In the genomic region with DNA sequence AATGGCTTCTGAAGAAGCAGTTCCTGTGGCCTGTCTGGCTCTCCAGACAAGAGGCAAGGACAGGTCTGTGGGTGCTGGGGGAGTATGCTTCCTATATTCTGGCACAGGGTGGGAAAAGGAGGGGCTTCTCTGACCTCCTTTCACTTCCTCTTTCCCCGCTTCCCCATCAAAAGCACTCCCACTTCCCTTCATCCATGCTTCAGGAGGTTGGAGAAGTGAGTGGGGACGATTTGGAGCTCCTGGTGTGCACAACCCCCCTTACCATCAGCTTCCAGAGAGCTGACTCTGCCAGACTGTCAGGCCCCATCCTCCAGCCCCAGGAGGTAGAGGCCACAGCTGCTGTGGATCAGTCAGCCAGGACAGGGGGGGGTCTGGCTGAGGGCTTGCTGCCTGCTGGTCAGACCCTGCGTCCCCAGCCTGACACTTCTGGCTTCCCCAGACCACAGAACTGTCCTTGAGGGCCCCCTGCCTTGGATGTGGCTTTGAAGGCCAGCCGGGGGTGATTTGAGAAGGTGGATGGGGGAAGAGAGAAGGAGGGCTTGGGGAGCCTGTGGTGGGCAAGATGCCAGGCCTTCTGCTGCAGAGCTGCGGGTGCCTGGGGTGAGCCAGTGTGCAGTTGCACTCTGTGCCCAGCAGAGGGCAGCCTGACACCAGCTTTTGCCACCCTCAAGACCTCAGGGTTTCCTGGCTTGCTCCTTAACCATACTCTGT, we compare ENCODE assay signal across 8 cellular contexts. TPM values are rescaled to one million over a fixed set of nuclear protein-coding genes. Genes with fewer than 3 reads are reported as not detected.
DNase-seq lines count a peak whose midpoint lies in the region; ATAC-seq and TF ChIP-seq lines count a peak whose summit lies in the region.

No MANE protein-coding gene starts in this region.

- peak; percentile 61 for ATAC-seq in foreskin keratinocyte
- ATAC-seq in HG03095 (IDR thresholded peaks at IDR 0.05; ENCODE audit: unreplicated experiment), result no peak

- TF ChIP-seq CTCF in GM12865 (IDR thresholded peaks at IDR 0.05; ENCODE audit: insufficient read depth, low read depth, low read length, missing control alignments), result peak; percentile 99
- peak; percentile 98 for TF ChIP-seq CTCF in foreskin keratinocyte (conservative IDR thresholded peaks at IDR 0.05)

- H3K4me1 ChIP-seq in SJCRH30 (peaks cover 27% of the 10 kb centered on the region), foreskin keratinocyte (peaks cover 17% of the 10 kb centered on the region)

- H3K9me3 ChIP-seq in MG63, result no peaks in the 10 kb centered on the region
- H3K9me3 ChIP-seq in SJCRH30 (replicated peaks), result no peaks in the 10 kb centered on the region

- no peaks in the 10 kb centered on the region for H3K27me3 ChIP-seq in MG63
- H3K27me3 ChIP-seq in SJCRH30, result no peaks in the 10 kb centered on the region
- no peaks in the 10 kb centered on the region for H3K27me3 ChIP-seq in foreskin keratinocyte

- peak overlapping the region; percentile 74 for H3K27ac ChIP-seq in SJCRH30
- H3K27ac ChIP-seq in foreskin keratinocyte, result no peak overlapping the region

- peaks cover 7% of the 10 kb centered on the region for H3K36me3 ChIP-seq in MG63
- no peaks in the 10 kb centered on the region for H3K36me3 ChIP-seq in SJCRH30

- H3K4me3 ChIP-seq in GM12865 (ENCODE audit: low read depth, low read length) (no peak overlapping the region), MG63 (no peak overlapping the region), SJCRH30 (peak overlapping the region; percentile 11; the same call in 1 of the 2 replicates)

- peak; percentile 86 for DNase-seq in GM12865 (ENCODE audit: low read depth)
- peak; percentile 88 for DNase-seq in MG63
- peak; percentile 97 to 99 for DNase-seq in SJCRH30
- DNase-seq in activated gamma-delta T cell treated with anti-CD3 and anti-CD28 coated beads, Interleukin-2, amount 50 U/mL, for 16 hours (ENCODE audit: low read depth), result peak; percentile 60
- DNase-seq in foreskin keratinocyte, result peak; percentile 32 to 61
- DNase-seq in nucleus accumbens (lab: John Stamatoyannopoulos, UW), result peak in 53 of 56 donors; percentile 28 to 88 (median 75)
- DNase-seq in stromal cell of bone marrow (ENCODE audit: low read depth), result peak; percentile 74

RNA-seq across cellular contexts. Expression of a gene that starts 21.5 kb away (rescaled TPM):
- 31.8 and 54.2 TPM in 2 replicates for total RNA-seq in MG63 (2014; rRNA removed; shearing (Covaris generic); ENCODE audit: low replicate concordance)
- total RNA-seq in SJCRH30 (2014; rRNA removed; shearing (Covaris generic)), result 26.0 and 26.1 TPM in 2 replicates
- 31.5 and 34.6 TPM in 2 replicates for total RNA-seq in foreskin keratinocyte
- polyA plus RNA-seq in foreskin keratinocyte, result 44.0 and 50.2 TPM in 2 replicates

RNA-seq across cellular contexts. Expression of a gene that starts 41.3 kb away (rescaled TPM):
- not detected in 2 replicates for total RNA-seq in MG63 (2014; rRNA removed; shearing (Covaris generic); ENCODE audit: low replicate concordance)
- 0.20 and 0.47 TPM in 2 replicates for total RNA-seq in SJCRH30 (2014; rRNA removed; shearing (Covaris generic))
- 42.3 and 49.3 TPM in 2 replicates for total RNA-seq in foreskin keratinocyte
- 49.6 and 62.4 TPM in 2 replicates for polyA plus RNA-seq in foreskin keratinocyte

Comparison
In these comparisons a context has a peak if more than half of its experiments do, and no peak if none do; other contexts are left out.
1. DNase-seq: peak in every context shown above with its lines; median percentile 98 in SJCRH30; 88 in MG63; 86 in GM12865; 75 in nucleus accumbens; 74 in stromal cell of bone marrow; 60 in activated gamma-delta T cell treated with anti-CD3 and anti-CD28 coated beads, Interleukin-2, amount 50 U/mL, for 16 hours; 46 in foreskin keratinocyte.
2. RNA of a gene that starts 41.3 kb away (total RNA-seq): 42.3 to 49.3 TPM in foreskin keratinocyte; 0.20 to 0.47 TPM in SJCRH30 and not detected in MG63; every median in the first group is over 10 times any median in the second.